14 cellular contexts compared by ENCODE assay signal in the genomic region with DNA sequence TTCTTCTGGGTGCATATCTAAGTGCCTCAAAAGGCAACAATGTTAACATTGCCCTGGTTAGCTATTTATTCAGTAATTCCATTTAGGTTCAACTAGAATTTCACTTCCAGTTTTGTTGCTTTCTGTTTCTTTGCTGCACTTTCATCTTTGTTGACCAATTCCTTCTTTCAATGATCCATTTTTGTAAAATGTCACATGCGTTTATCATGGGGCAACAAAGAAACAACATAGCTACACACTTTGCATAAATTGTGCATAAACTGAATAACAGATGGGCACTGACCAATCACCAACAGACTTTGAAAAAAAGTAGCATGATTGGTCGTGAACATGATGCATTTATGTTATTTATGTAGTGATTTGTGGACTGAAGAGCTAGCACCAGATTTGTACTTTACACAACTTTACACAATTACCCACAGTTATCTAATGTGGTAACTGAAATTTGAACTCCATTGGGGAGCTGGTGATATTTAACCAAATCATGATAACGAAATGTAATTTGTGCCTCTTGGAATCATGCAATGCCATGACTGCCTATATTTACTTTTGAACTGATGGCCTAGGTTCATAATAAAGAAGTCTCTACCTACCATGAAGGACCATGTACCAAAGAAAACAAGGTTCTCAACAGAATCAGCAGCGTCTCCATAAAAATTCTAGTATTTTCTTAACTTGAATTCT. TPM values are rescaled to one million over a fixed set of nuclear protein-coding genes. Genes with fewer than 3 reads are reported as not detected.
A peak's percentile ranks its signal among the peaks of the same experiment; 100 is the strongest.
DNase-seq lines count a peak whose midpoint lies in the region; ATAC-seq and TF ChIP-seq lines count a peak whose summit lies in the region.
"Had no signal": no experiment of that assay in that cellular context is flagged by ENCODE, and none has a peak within 500 bp of the region (broad histone marks: within the 10 kb centered on the region; RNA-seq: fewer than 3 reads in every experiment).

No MANE protein-coding gene starts in this region.

- intact Hi-C loops in left ventricle myocardium inferior (cut with micrococcal nuclease), result loop anchor here (1.0 to 5.0 kb wide), 2 partner anchors 197 to 213 kb away; no protein-coding TSS in a partner anchor

- H3K9me3 ChIP-seq in T-helper 17 cell (ENCODE audit: control insufficient read depth, low read length, poor library complexity, severe bottlenecking), result no peaks in the 10 kb centered on the region
- no peaks in the 10 kb centered on the region for H3K9me3 ChIP-seq in left ventricle myocardium inferior (replicated peaks)
- H3K9me3 ChIP-seq: stomach had no signal

- DNase-seq in NOMO-1 treated with DMSO at 0.1 percent for 48 hours (lab: John Stamatoyannopoulos, UW; ENCODE audit: unreplicated experiment) (peak; percentile 25), NOMO-1 treated with dmso at 0.1 percent for 144 hours (lab: John Stamatoyannopoulos, UW; ENCODE audit: unreplicated experiment) (no peak), T-helper 17 cell (no peak), NCI-H345 treated with DMSO at 0.1 percent for 48 hours (lab: John Stamatoyannopoulos, UW; ENCODE audit: unreplicated experiment) (no peak), HuH-7 (ENCODE audit: low spot score) (no peak), left ventricle myocardium inferior (no peak)
- DNase-seq: 8988T; activated naive CD4-positive, alpha-beta T cell; NCI-H510A treated with DMSO at 0.1 percent for 48 hours; stimulated activated CD4-positive, alpha-beta T cell treated with anti-CD3 and anti-CD28 coated beads, Interleukin-4, amount 100 ng/mL, for 24 hours; stomach had no signal

- ATAC-seq in HG02623 (IDR thresholded peaks at IDR 0.05; ENCODE audit: unreplicated experiment) (peak; percentile 46), HG03378 (IDR thresholded peaks at IDR 0.05; ENCODE audit: unreplicated experiment) (peak; percentile 65), T-helper 17 cell (no peak)

- no peak for TF ChIP-seq CTCF in left ventricle myocardium inferior (IDR thresholded peaks at IDR 0.05; ENCODE audit: borderline replicate concordance)

- no peak overlapping the region for H3K4me3 ChIP-seq in left ventricle myocardium inferior
- H3K4me3 ChIP-seq: stomach had no signal

- H3K4me1 ChIP-seq in left ventricle myocardium inferior, result no peaks in the 10 kb centered on the region

- no peaks in the 10 kb centered on the region for H3K36me3 Mint-ChIP-seq in T-helper 17 cell (ENCODE audit: low read depth)

- no peak overlapping the region for H3K4me3 Mint-ChIP-seq in T-helper 17 cell
- H3K4me3 Mint-ChIP-seq: central memory CD8-positive, alpha-beta T cell had no signal

- H3K27me3 Mint-ChIP-seq in T-helper 17 cell, result peaks cover 24% of the 10 kb centered on the region

- H3K27me3 ChIP-seq in left ventricle myocardium inferior (ENCODE audit: low read depth), result no peaks in the 10 kb centered on the region
- H3K27me3 ChIP-seq: stomach had no signal

- H3K4me1 Mint-ChIP-seq in T-helper 17 cell, result peaks cover 4% of the 10 kb centered on the region
- H3K4me1 Mint-ChIP-seq: central memory CD8-positive, alpha-beta T cell had no signal

- no peak overlapping the region for H3K27ac Mint-ChIP-seq in T-helper 17 cell

- H3K36me3 ChIP-seq in left ventricle myocardium inferior, result no peaks in the 10 kb centered on the region
- H3K36me3 ChIP-seq: stomach had no signal

- H3K27ac ChIP-seq in left ventricle myocardium inferior (replicated peaks), result no peak overlapping the region
- H3K27ac ChIP-seq: stomach had no signal

RNA-seq across cellular contexts. Expression of a gene that starts 7.1 kb away (rescaled TPM):
- total RNA-seq in T-helper 17 cell (10 to 100 TPM; 17.1 to 19.8 TPM), left ventricle myocardium inferior (12.8 TPM)
